Comparison of ENCODE assay signal across 30 cellular contexts in genomic region chr15:50889589-50889988, GRCh38.
"Had no signal": no experiment of that assay in that cellular context is flagged by ENCODE, and none has a peak within 500 bp of the region (broad histone marks: within the 10 kb centered on the region; RNA-seq: fewer than 3 reads in every experiment).

No MANE protein-coding gene starts in this region.

- DNase-seq: naive thymus-derived CD4-positive, alpha-beta T cell; natural killer cell; occipital lobe; ovary; posterior cingulate gyrus; psoas muscle; right cardiac atrium; right lobe of liver; sigmoid colon; small intestine; stimulated activated CD4-positive, alpha-beta T cell treated with anti-CD3 and anti-CD28 coated beads, Interleukin-15, amount 100 ng/mL, for 24 hours; stimulated activated CD4-positive, alpha-beta T cell treated with anti-CD3 and anti-CD28 coated beads, Interleukin-2, amount 100 ng/mL, for 24 hours; stimulated activated CD4-positive, alpha-beta T cell treated with anti-CD3 and anti-CD28 coated beads, Interleukin-2, amount 100 ng/mL, for 48 hours; stimulated activated CD4-positive, alpha-beta T cell treated with anti-CD3 and anti-CD28 coated beads, Interleukin-4, amount 100 ng/mL, for 24 hours; stimulated activated CD8-positive, alpha-beta memory T cell treated with anti-CD3 and anti-CD28 coated beads, Interleukin-4, amount 100 ng/mL, for 48 hours; stimulated activated naive CD4-positive, alpha-beta T cell; stimulated activated naive CD8-positive, alpha-beta T cell treated with anti-CD3 and anti-CD28 coated beads, Interleukin-15, amount 100 ng/mL, for 72 hours; stimulated activated naive CD8-positive, alpha-beta T cell treated with anti-CD3 and anti-CD28 coated beads, Interleukin-15, Interleukin-2, amounts not matched to agents 100 U/mL and 50 U/mL, for 24 hours; substantia nigra; testis; trophoblast cell had no signal

- H3K27me3 Mint-ChIP-seq: naive thymus-derived CD4-positive, alpha-beta T cell; progenitor cell of endocrine pancreas; stimulated activated memory B cell treated with anti-CD40 and anti-IgM and Interleukin-4, amounts not matched to agents 10 μg/mL and 1 μg/mL and 100 μg/mL, for 72 hours; stimulated activated naive CD8-positive, alpha-beta T cell treated with anti-CD3 and anti-CD28 coated beads, Interleukin-15, amount 100 ng/mL, for 72 hours had no signal

- H3K36me3 ChIP-seq: neural progenitor cell, ovary, right lobe of liver, sigmoid colon, suprapubic skin, upper lobe of left lung, vagina had no signal

- ATAC-seq: naive thymus-derived CD4-positive, alpha-beta T cell; natural killer cell; psoas muscle; right cardiac atrium; right lobe of liver; stimulated activated memory B cell treated with anti-CD40 and anti-IgM and Interleukin-4, amounts not matched to agents 10 μg/mL and 1 μg/mL and 100 μg/mL, for 72 hours; stimulated activated naive CD8-positive, alpha-beta T cell treated with anti-CD3 and anti-CD28 coated beads, Interleukin-15, amount 100 ng/mL, for 72 hours; stimulated activated naive CD8-positive, alpha-beta T cell treated with anti-CD3 and anti-CD28 coated beads, Interleukin-15, Interleukin-2, amounts not matched to agents 100 U/mL and 50 U/mL, for 24 hours had no signal

- H3K27ac ChIP-seq: neural progenitor cell, ovary, parathyroid adenoma, psoas muscle, right lobe of liver, sigmoid colon, suprapubic skin, testis, tibial nerve, upper lobe of left lung, vagina had no signal

- H3K4me3 Mint-ChIP-seq: naive thymus-derived CD4-positive, alpha-beta T cell; natural killer cell; nephron; neural progenitor cell; stimulated activated memory B cell treated with anti-CD40 and anti-IgM and Interleukin-4, amounts not matched to agents 10 μg/mL and 1 μg/mL and 100 μg/mL, for 72 hours; stimulated activated naive CD8-positive, alpha-beta T cell treated with anti-CD3 and anti-CD28 coated beads, Interleukin-15, amount 100 ng/mL, for 72 hours had no signal

- H3K4me1 ChIP-seq: neural progenitor cell, parathyroid adenoma, psoas muscle had no signal

- H3K9me3 ChIP-seq: psoas muscle, right lobe of liver, suprapubic skin, testis, vagina had no signal

- H3K4me3 ChIP-seq: neural progenitor cell, ovary, psoas muscle, right lobe of liver, sigmoid colon, suprapubic skin, testis, tibial nerve, upper lobe of left lung, vagina had no signal

- H3K27me3 ChIP-seq: neural progenitor cell, ovary, right lobe of liver, sigmoid colon, suprapubic skin, testis, tibial nerve, upper lobe of left lung, vagina had no signal

- H3K27ac Mint-ChIP-seq: natural killer cell; nephron; neural progenitor cell; progenitor cell of endocrine pancreas; stimulated activated memory B cell treated with anti-CD40 and anti-IgM and Interleukin-4, amounts not matched to agents 10 μg/mL and 1 μg/mL and 100 μg/mL, for 72 hours had no signal
